In the genomic region with DNA sequence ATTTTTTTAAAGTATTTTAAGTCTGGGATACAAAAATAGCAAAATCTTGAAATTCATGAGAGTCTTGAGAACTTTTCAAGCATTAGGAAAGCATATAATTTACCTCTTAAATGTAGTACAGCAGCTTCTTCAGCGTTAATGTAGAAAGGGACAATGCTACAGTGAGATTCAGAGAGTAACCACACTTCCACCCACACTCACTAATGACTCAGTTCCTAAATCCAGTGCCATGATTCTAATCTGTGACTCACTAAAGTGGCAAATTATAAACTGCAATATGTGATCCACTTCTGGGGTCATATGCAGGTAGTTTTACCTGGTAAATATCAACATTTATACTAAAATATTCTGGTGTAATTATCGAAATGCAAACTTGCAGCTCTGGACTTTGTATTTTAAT, we compare ENCODE assay signal across 18 cellular contexts.
"Had no signal": no experiment of that assay in that cellular context is flagged by ENCODE, and none has a peak within 500 bp of the region (broad histone marks: within the 10 kb centered on the region; RNA-seq: fewer than 3 reads in every experiment).

No MANE protein-coding gene starts in this region.

- ATAC-seq: activated CD4-positive, alpha-beta T cell treated with anti-CD3 and anti-CD28 coated beads for 36 hours; activated CD8-positive, alpha-beta T cell treated with anti-CD3 and anti-CD28 coated beads for 36 hours; natural killer cell treated with Interleukin-12 subunit alpha and Interleukin-12 subunit beta and Interleukin-15 and Interleukin-18, amount 100 ng/mL, for 72 hours; psoas muscle; sciatic nerve had no signal

- H3K4me1 ChIP-seq: ascending aorta, psoas muscle, upper lobe of left lung had no signal

- H3K27me3 ChIP-seq: ascending aorta, upper lobe of left lung had no signal

- H3K4me3 ChIP-seq: ascending aorta, coronary artery, lung, psoas muscle, upper lobe of left lung had no signal

- H3K36me3 ChIP-seq: ascending aorta, upper lobe of left lung, WERI-Rb-1 had no signal

- H3K27ac ChIP-seq: ascending aorta, coronary artery, psoas muscle, upper lobe of left lung, WERI-Rb-1 had no signal

- DNase-seq: activated CD4-positive, alpha-beta T cell treated with anti-CD3 and anti-CD28 coated beads for 36 hours; activated CD8-positive, alpha-beta memory T cell treated with anti-CD3 and anti-CD28 coated beads, Interleukin-2, amount 50 U/mL, for 48 hours; activated CD8-positive, alpha-beta T cell treated with anti-CD3 and anti-CD28 coated beads for 36 hours; activated naive CD4-positive, alpha-beta T cell; central memory CD4-positive, alpha-beta T cell; effector CD8-positive, alpha-beta T cell; hypothalamus; psoas muscle; stimulated activated CD4-positive, alpha-beta T cell treated with anti-CD3 and anti-CD28 coated beads, Interleukin-12 subunit alpha, Interleukin-12 subunit beta, amount 100 ng/mL, for 4 hours; stimulated activated naive CD4-positive, alpha-beta T cell treated with Interleukin-2 at 50 U/mL for 16 hours; T1000; upper lobe of left lung; WERI-Rb-1 had no signal

- H3K9me3 ChIP-seq: ascending aorta, psoas muscle had no signal
